19 cellular contexts compared by ENCODE assay signal in genomic region chr6:20893415-20893814, GRCh38.
A peak's percentile ranks its signal among the peaks of the same experiment; 100 is the strongest.
DNase-seq lines count a peak whose midpoint lies in the region; ATAC-seq and TF ChIP-seq lines count a peak whose summit lies in the region.
"Had no signal": no experiment of that assay in that cellular context is flagged by ENCODE, and none has a peak within 500 bp of the region (broad histone marks: within the 10 kb centered on the region; RNA-seq: fewer than 3 reads in every experiment).

No MANE protein-coding gene starts in this region.

- H3K9ac ChIP-seq in IMR-90 (ENCODE audit: low read depth, low read length) (no peak overlapping the region), adipocyte (ENCODE audit: low read length) (no peak overlapping the region)
- H3K9ac ChIP-seq: BLaER1 had no signal

- dilution Hi-C loops in IMR-90 (cut with HindIII; ENCODE audit: low sequenced_read_pairs, unreplicated experiment) = no loop called here

- no peak overlapping the region for H4K8ac ChIP-seq in IMR-90 (ENCODE audit: low read depth in 2 of 2, low read length in 2 of 2)

- in situ Hi-C loops in IMR-90 (cut with MboI; ENCODE audit: low sequenced_read_pairs) = no loop called here

- H3K4me2 ChIP-seq in IMR-90 (ENCODE audit: low read depth, low read length) = no peak overlapping the region
- H3K4me2 ChIP-seq: A549, BLaER1 had no signal

- no peak for TF ChIP-seq RAD21 in IMR-90 (IDR thresholded peaks at IDR 0.05; ENCODE audit: low read length)

- H2AK5ac ChIP-seq in IMR-90 (ENCODE audit: low read depth, low read length) = no peak overlapping the region

- TF ChIP-seq CTCF in IMR-90 (conservative IDR thresholded peaks at IDR 0.05; ENCODE audit: low read depth, low read length) (no peak), natural killer cell (IDR thresholded peaks at IDR 0.05) (no peak), tibial artery (IDR thresholded peaks at IDR 0.05) (no peak)

- H3K9me3 Mint-ChIP-seq in natural killer cell = peaks cover 0 to 2% of the 10 kb centered on the region in 2 donors
- H3K9me3 Mint-ChIP-seq: HFFc6 had no signal

- H3K56ac ChIP-seq in IMR-90 (ENCODE audit: extremely low read depth, insufficient read depth, low read length) = no peak overlapping the region

- no peaks in the 10 kb centered on the region for H3K9me1 ChIP-seq in IMR-90 (ENCODE audit: insufficient read depth, low read length)

- peaks cover 0 to 6% of the 10 kb centered on the region in 2 donors for H3K4me1 Mint-ChIP-seq in natural killer cell
- H3K4me1 Mint-ChIP-seq: B cell had no signal

- no peaks in the 10 kb centered on the region for H3K27me3 Mint-ChIP-seq in natural killer cell (ENCODE audit: low read depth in 2 of 2)
- H3K27me3 Mint-ChIP-seq: B cell; CD4-positive, CD25-positive, alpha-beta regulatory T cell had no signal

- CTCF ChIA-PET in IMR-90 (lab: Yijun Ruan, JAX) = no interaction called here

- no peaks in the 10 kb centered on the region for H4K20me1 ChIP-seq in IMR-90 (ENCODE audit: insufficient read depth, low read length)
- H4K20me1 ChIP-seq: BLaER1 had no signal

- H3K4me1 ChIP-seq in IMR-90 (ENCODE audit: control insufficient read depth, insufficient read depth, low read length) (no peaks in the 10 kb centered on the region), adipocyte (ENCODE audit: control insufficient read depth, insufficient read depth, low read length) (no peaks in the 10 kb centered on the region), tibial artery (no peaks in the 10 kb centered on the region)
- H3K4me1 ChIP-seq: A549, BLaER1, Caco-2, HAP-1 had no signal

- H3K4me3 ChIP-seq in IMR-90 (ENCODE audit: insufficient read depth, low read depth, low read length) (no peak overlapping the region), adipocyte (ENCODE audit: low read length) (no peak overlapping the region), tibial artery (no peak overlapping the region)
- H3K4me3 ChIP-seq: A549, BLaER1, HAP-1 had no signal

- H3K18ac ChIP-seq in IMR-90 (ENCODE audit: low read depth, low read length) = no peak overlapping the region

- no peaks in the 10 kb centered on the region for H3K36me3 Mint-ChIP-seq in natural killer cell

- peak; percentile 73 for ATAC-seq in IMR-90 (ENCODE audit: low read depth)
- ATAC-seq in natural killer cell = no peak
- ATAC-seq: A549; CD8-positive, alpha-beta T cell had no signal

- no peak overlapping the region for H3K23ac ChIP-seq in IMR-90 (ENCODE audit: low read depth, low read length)

- H2BK5ac ChIP-seq in IMR-90 (ENCODE audit: low read depth, low read length, poor library complexity, severe bottlenecking) = no peak overlapping the region

- H2BK15ac ChIP-seq in IMR-90 (ENCODE audit: low read depth, low read length) = no peak overlapping the region

- H4K5ac ChIP-seq in IMR-90 (ENCODE audit: low read depth, low read length) = no peak overlapping the region

- intact Hi-C loops in IMR-90 (cut with micrococcal nuclease) = no loop called here
- intact Hi-C loops in natural killer cell (cut with micrococcal nuclease) = no loop called here
- intact Hi-C loops in tibial artery (cut with DNase I; ENCODE audit: low total_unique reads) = no loop called here

- H3K79me1 ChIP-seq in IMR-90 (ENCODE audit: low read depth in 1 of 2, low read length in 2 of 2) = 0 out of 4 replicates have a peak, but pooled peaks cover 0 to 4% of the 10 kb centered on the region in 2 experiments

- no peaks in the 10 kb centered on the region for H3K36me3 ChIP-seq in IMR-90 (ENCODE audit: control insufficient read depth, insufficient read depth, low read length)
- H3K36me3 ChIP-seq in adipocyte (ENCODE audit: control insufficient read depth, insufficient read depth, low read length, severe bottlenecking) = no peaks in the 10 kb centered on the region
- no peaks in the 10 kb centered on the region for H3K36me3 ChIP-seq in tibial artery
- H3K36me3 ChIP-seq: HAP-1 had no signal

- H2BK20ac ChIP-seq in IMR-90 (ENCODE audit: low read depth, low read length) = no peak overlapping the region

- BruUV-seq in IMR-90 (replicated peaks; lab: Mats Ljungman, UMichigan) = no TSS peak

- H2AK9ac ChIP-seq in IMR-90 (replicated peaks; ENCODE audit: low read depth, low read length, poor library complexity) = no peak overlapping the region

- H3K27me3 ChIP-seq in IMR-90 (ENCODE audit: control insufficient read depth, insufficient read depth, low read length) = no peaks in the 10 kb centered on the region
- H3K27me3 ChIP-seq in adipocyte (replicated peaks; ENCODE audit: control insufficient read depth, insufficient read depth, low read length) = no peaks in the 10 kb centered on the region
- no peaks in the 10 kb centered on the region for H3K27me3 ChIP-seq in tibial artery
- H3K27me3 ChIP-seq: BLaER1 had no signal

- POLR2A ChIA-PET in IMR-90 (lab: Charles Lee; ENCODE audit: unreplicated experiment) = no interaction called here

- no peak overlapping the region for H2AFZ ChIP-seq in IMR-90 (replicated peaks; ENCODE audit: low read length, poor library complexity)

- TF ChIP-seq POLR2A in IMR-90 (IDR thresholded peaks at IDR 0.05; ENCODE audit: low read depth, low read length) = no peak

- no peak overlapping the region for H3K27ac ChIP-seq in IMR-90 (ENCODE audit: insufficient read depth, low read length)
- H3K27ac ChIP-seq in tibial artery = no peak overlapping the region
- H3K27ac ChIP-seq: A549, BLaER1, C4-2B had no signal

- no peak overlapping the region for H2BK120ac ChIP-seq in IMR-90 (ENCODE audit: low read depth, low read length)

- no peak overlapping the region for H3K4ac ChIP-seq in IMR-90 (ENCODE audit: low read depth, low read length)

- no peak overlapping the region for H3K14ac ChIP-seq in IMR-90 (replicated peaks; ENCODE audit: low read depth, low read length)

- H3K27ac Mint-ChIP-seq in natural killer cell = no peak overlapping the region
- H3K27ac Mint-ChIP-seq: B cell; CD4-positive, CD25-positive, alpha-beta regulatory T cell; CD8-positive, alpha-beta T cell; HFFc6 had no signal

- no peak overlapping the region for H3K4me3 Mint-ChIP-seq in natural killer cell
- H3K4me3 Mint-ChIP-seq: B cell; CD4-positive, CD25-positive, alpha-beta regulatory T cell; CD8-positive, alpha-beta T cell; HFFc6 had no signal

- H3K9me3 ChIP-seq in IMR-90 (ENCODE audit: control insufficient read depth, insufficient read depth, low read length) (no peaks in the 10 kb centered on the region), adipocyte (ENCODE audit: control insufficient read depth, low read length) (no peaks in the 10 kb centered on the region), tibial artery (no peaks in the 10 kb centered on the region)
- H3K9me3 ChIP-seq: A549, BLaER1, Caco-2, HAP-1 had no signal

- no peak overlapping the region for H4K91ac ChIP-seq in IMR-90 (ENCODE audit: insufficient read depth, low read depth, low read length)

- DNase-seq in IMR-90 (peak; percentile 18), adipocyte (ENCODE audit: low read depth) (peak; percentile 48), iris pigment epithelial cell (ENCODE audit: low read depth) (peak; percentile 23), natural killer cell (no peak), tibial artery (no peak), NCI-H1436 treated with DMSO at 0.1 percent for 48 hours (lab: John Stamatoyannopoulos, UW) (no peak)
- DNase-seq: 8988T; ACHN; Caco-2; CD4-positive, CD25-positive, alpha-beta regulatory T cell; CD8-positive, alpha-beta T cell; DND-41; GOT3; HFFc6 had no signal

TF ChIP-seq in IMR-90, 13 proteins besides CTCF, POLR2A, EP300 and RAD21:
- TF ChIP-seq, protein P1, sequence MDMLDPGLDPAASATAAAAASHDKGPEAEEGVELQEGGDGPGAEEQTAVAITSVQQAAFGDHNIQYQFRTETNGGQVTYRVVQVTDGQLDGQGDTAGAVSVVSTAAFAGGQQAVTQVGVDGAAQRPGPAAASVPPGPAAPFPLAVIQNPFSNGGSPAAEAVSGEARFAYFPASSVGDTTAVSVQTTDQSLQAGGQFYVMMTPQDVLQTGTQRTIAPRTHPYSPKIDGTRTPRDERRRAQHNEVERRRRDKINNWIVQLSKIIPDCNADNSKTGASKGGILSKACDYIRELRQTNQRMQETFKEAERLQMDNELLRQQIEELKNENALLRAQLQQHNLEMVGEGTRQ (IDR thresholded peaks at IDR 0.05; ENCODE audit: low read depth, low read length) = no peak
- TF ChIP-seq MAZ (IDR thresholded peaks at IDR 0.05; ENCODE audit: borderline replicate concordance, low read depth, low read length) (no peak), RFX5 (IDR thresholded peaks at IDR 0.05; ENCODE audit: low read depth, low read length) (no peak), BHLHE40 (IDR thresholded peaks at IDR 0.05; ENCODE audit: low read depth, low read length) (no peak), MAFK (IDR thresholded peaks at IDR 0.05; ENCODE audit: low read depth, low read length) (no peak), NFE2L2 (IDR thresholded peaks at IDR 0.05; ENCODE audit: low read depth, low read length) (no peak), RCOR1 (IDR thresholded peaks at IDR 0.05; ENCODE audit: insufficient replicate concordance, low read length) (no peak), SMC3 (IDR thresholded peaks at IDR 0.05; ENCODE audit: low read depth, low read length) (no peak), FOS (IDR thresholded peaks at IDR 0.05; ENCODE audit: low read depth, low read length) (no peak), CEBPB (IDR thresholded peaks at IDR 0.05; ENCODE audit: low read depth, low read length) (no peak), MXI1 (IDR thresholded peaks at IDR 0.05; ENCODE audit: borderline replicate concordance, low read depth, low read length) (no peak)
- TF ChIP-seq, protein P2, sequence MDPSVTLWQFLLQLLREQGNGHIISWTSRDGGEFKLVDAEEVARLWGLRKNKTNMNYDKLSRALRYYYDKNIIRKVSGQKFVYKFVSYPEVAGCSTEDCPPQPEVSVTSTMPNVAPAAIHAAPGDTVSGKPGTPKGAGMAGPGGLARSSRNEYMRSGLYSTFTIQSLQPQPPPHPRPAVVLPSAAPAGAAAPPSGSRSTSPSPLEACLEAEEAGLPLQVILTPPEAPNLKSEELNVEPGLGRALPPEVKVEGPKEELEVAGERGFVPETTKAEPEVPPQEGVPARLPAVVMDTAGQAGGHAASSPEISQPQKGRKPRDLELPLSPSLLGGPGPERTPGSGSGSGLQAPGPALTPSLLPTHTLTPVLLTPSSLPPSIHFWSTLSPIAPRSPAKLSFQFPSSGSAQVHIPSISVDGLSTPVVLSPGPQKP (IDR thresholded peaks at IDR 0.05; ENCODE audit: borderline replicate concordance, low read depth, low read length) = no peak

Comparison
In these comparisons a context has a peak if more than half of its experiments do, and no peak if none do; other contexts are left out.
1. DNase-seq: peak in IMR-90 (single experiment), adipocyte (single experiment) and iris pigment epithelial cell (single experiment); none in natural killer cell (single experiment), tibial artery (0 of 2) and NCI-H1436 treated with DMSO at 0.1 percent for 48 hours (single experiment).